ENCODE assay signal across 22 cellular contexts in the genomic region with DNA sequence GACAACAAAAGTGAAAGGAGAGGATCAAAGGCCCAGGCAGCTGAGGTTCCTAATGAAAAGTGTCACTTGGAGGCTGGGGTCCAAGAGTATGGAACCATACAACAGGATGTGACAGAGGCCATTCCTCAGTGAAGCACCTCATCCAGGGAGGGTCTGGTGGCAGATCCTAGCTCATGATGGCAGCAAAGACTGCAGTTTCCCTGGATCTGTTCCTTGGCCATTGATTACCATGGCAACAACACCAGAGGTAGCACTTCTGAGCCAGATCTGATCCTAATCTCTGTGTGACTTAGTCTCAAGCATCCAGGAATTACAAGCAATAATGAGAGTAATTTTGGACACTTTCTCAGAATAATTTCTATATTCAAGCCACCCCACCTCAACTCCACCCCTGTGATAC. TPM values are rescaled to one million over a fixed set of nuclear protein-coding genes. Genes with fewer than 3 reads are reported as not detected.
DNase-seq lines count a peak whose midpoint lies in the region; ATAC-seq and TF ChIP-seq lines count a peak whose summit lies in the region.
"Had no signal": no experiment of that assay in that cellular context is flagged by ENCODE, and none has a peak within 500 bp of the region (broad histone marks: within the 10 kb centered on the region; RNA-seq: fewer than 3 reads in every experiment).

No MANE protein-coding gene starts in this region.

- H3K4me1 Mint-ChIP-seq in chondrocyte (ENCODE audit: low read depth) = peaks cover 7% of the 10 kb centered on the region
- H3K4me1 Mint-ChIP-seq: activated naive CD8-positive, alpha-beta T cell treated with anti-CD3 and anti-CD28 coated beads, Interleukin-2, amount 10 ng/mL, durations not matched to agents 7 days and 5 days; stimulated activated effector memory CD8-positive, alpha-beta T cell treated with anti-CD3 and anti-CD28 coated beads, Interleukin-12 subunit alpha, Interleukin-12 subunit beta, amount 100 ng/mL, for 72 hours; T-cell had no signal

- no peak overlapping the region for H3K14ac ChIP-seq in neuronal stem cell (ENCODE audit: low read length)

- H3K9me3 Mint-ChIP-seq in chondrocyte (ENCODE audit: low read depth) = no peaks in the 10 kb centered on the region
- H3K9me3 Mint-ChIP-seq: activated naive CD8-positive, alpha-beta T cell treated with anti-CD3 and anti-CD28 coated beads, Interleukin-2, amount 10 ng/mL, durations not matched to agents 7 days and 5 days; stimulated activated effector memory CD8-positive, alpha-beta T cell treated with anti-CD3 and anti-CD28 coated beads, Interleukin-12 subunit alpha, Interleukin-12 subunit beta, amount 100 ng/mL, for 72 hours; T-cell had no signal

- no peak overlapping the region for H3K4me3 Mint-ChIP-seq in chondrocyte (ENCODE audit: unreplicated experiment)
- H3K4me3 Mint-ChIP-seq: activated CD8-positive, alpha-beta T cell treated with anti-CD3 and anti-CD28 coated beads, Interleukin-2, amount 10 ng/mL, durations not matched to agents 7 days and 5 days; activated naive CD8-positive, alpha-beta T cell treated with anti-CD3 and anti-CD28 coated beads, Interleukin-2, amount 10 ng/mL, durations not matched to agents 7 days and 5 days; stimulated activated effector memory CD8-positive, alpha-beta T cell treated with anti-CD3 and anti-CD28 coated beads, Interleukin-12 subunit alpha, Interleukin-12 subunit beta, amount 100 ng/mL, for 72 hours; T-cell had no signal

- no peak overlapping the region for H4K91ac ChIP-seq in neuronal stem cell (ENCODE audit: low read depth, low read length, poor library complexity)

- H3K4me3 ChIP-seq in neuronal stem cell (ENCODE audit: low read length in 2 of 2) = no peak overlapping the region
- H3K4me3 ChIP-seq: breast epithelium, GM12878, prostate gland had no signal

- no peaks in the 10 kb centered on the region for H3K9me3 ChIP-seq in neuronal stem cell (replicated peaks in 1 of 2; ENCODE audit: control insufficient read depth in 2 of 2, insufficient read depth in 1 of 2, low read depth in 1 of 2, low read length in 2 of 2)
- H3K9me3 ChIP-seq: breast epithelium, prostate gland had no signal

- DNase-seq in DMS79 treated with DMSO at 0.1 percent for 48 hours (lab: John Stamatoyannopoulos, UW) = peak; percentile 23
- no peak for DNase-seq in DMS79 (lab: John Stamatoyannopoulos, UW)
- DNase-seq in M059J (ENCODE audit: low read depth) = peak; percentile 65
- no peak for DNase-seq in chondrocyte (ENCODE audit: low spot score)
- DNase-seq in neuronal stem cell (ENCODE audit: low spot score) = peak; percentile 27
- DNase-seq in NCI-H1092 treated with DMSO at 0.1 percent for 48 hours (lab: John Stamatoyannopoulos, UW) = no peak
- DNase-seq: activated CD8-positive, alpha-beta T cell treated with anti-CD3 and anti-CD28 coated beads, Interleukin-2, amount 10 ng/mL, durations not matched to agents 7 days and 5 days; activated naive CD8-positive, alpha-beta T cell treated with anti-CD3 and anti-CD28 coated beads, Interleukin-2, amount 10 ng/mL, durations not matched to agents 7 days and 5 days; NCI-H2029 treated with DMSO at 0.1 percent for 48 hours; NCI-H82; T-cell; trophoblast cell; WERI-Rb-1 had no signal

- no peak overlapping the region for H2BK12ac ChIP-seq in neuronal stem cell (ENCODE audit: low read length)

- no peaks in the 10 kb centered on the region for H3K36me3 ChIP-seq in neuronal stem cell (replicated peaks in 1 of 2; ENCODE audit: control insufficient read depth in 2 of 2, insufficient read depth in 2 of 2, low read length in 2 of 2)
- H3K36me3 ChIP-seq: breast epithelium, prostate gland, WERI-Rb-1 had no signal

- H3K18ac ChIP-seq in neuronal stem cell (ENCODE audit: low read length) = no peak overlapping the region

- no peaks in the 10 kb centered on the region for H3K79me1 ChIP-seq in neuronal stem cell (ENCODE audit: low read depth, low read length)

- no peak overlapping the region for H3K9ac ChIP-seq in neuronal stem cell (ENCODE audit: low read depth, low read length, poor library complexity)

- no peak overlapping the region for H3K4me2 ChIP-seq in neuronal stem cell (ENCODE audit: insufficient read depth, low read length, poor library complexity, severe bottlenecking)

- no peak overlapping the region for H2AK5ac ChIP-seq in neuronal stem cell (ENCODE audit: low read depth, low read length)

- H4K8ac ChIP-seq in neuronal stem cell (ENCODE audit: low read depth, low read length) = no peak overlapping the region

- no peak overlapping the region for H2AFZ ChIP-seq in neuronal stem cell (ENCODE audit: low read length)

- H3K4me1 ChIP-seq in neuronal stem cell (ENCODE audit: control insufficient read depth in 2 of 2, insufficient read depth in 1 of 2, low read depth in 1 of 2, low read length in 2 of 2) = peaks cover 0 to 2% of the 10 kb centered on the region in 2 donors
- H3K4me1 ChIP-seq: prostate gland had no signal

- H3K23ac ChIP-seq in neuronal stem cell (ENCODE audit: low read depth, low read length, poor library complexity) = no peak overlapping the region

- no peak overlapping the region for H3K4ac ChIP-seq in neuronal stem cell (ENCODE audit: low read length)

- H2BK15ac ChIP-seq in neuronal stem cell (ENCODE audit: low read length) = no peak overlapping the region

- peaks cover 5% of the 10 kb centered on the region for H3K27me3 Mint-ChIP-seq in chondrocyte (ENCODE audit: low read depth)

- peaks cover 0 to 15% (median 0%) of the 10 kb centered on the region in 3 experiments for H3K27me3 ChIP-seq in neuronal stem cell (ENCODE audit: control insufficient read depth in 3 of 3, insufficient read depth in 3 of 3, low read depth in 1 of 3, low read length in 3 of 3)
- H3K27me3 ChIP-seq: breast epithelium had no signal

- H2BK120ac ChIP-seq in neuronal stem cell (ENCODE audit: low read depth, low read length) = no peak overlapping the region

- TF ChIP-seq CTCF in chondrocyte (IDR thresholded peaks at IDR 0.05) = peak; percentile 12

- no peak overlapping the region for H3K27ac ChIP-seq in neuronal stem cell (replicated peaks; ENCODE audit: low read length)
- H3K27ac ChIP-seq: breast epithelium, prostate gland, RWPE1, WERI-Rb-1 had no signal

- no peaks in the 10 kb centered on the region for H3K36me3 Mint-ChIP-seq in chondrocyte (ENCODE audit: low read depth)
- H3K36me3 Mint-ChIP-seq: activated naive CD8-positive, alpha-beta T cell treated with anti-CD3 and anti-CD28 coated beads, Interleukin-2, amount 10 ng/mL, durations not matched to agents 7 days and 5 days; stimulated activated effector memory CD8-positive, alpha-beta T cell treated with anti-CD3 and anti-CD28 coated beads, Interleukin-12 subunit alpha, Interleukin-12 subunit beta, amount 100 ng/mL, for 72 hours; T-cell had no signal

- ATAC-seq in GM18502 (IDR thresholded peaks at IDR 0.05; ENCODE audit: poor library complexity, unreplicated experiment) (no peak), HG03460 (IDR thresholded peaks at IDR 0.05; ENCODE audit: unreplicated experiment) (no peak)
- ATAC-seq: activated CD8-positive, alpha-beta T cell treated with anti-CD3 and anti-CD28 coated beads, Interleukin-2, amount 10 ng/mL, durations not matched to agents 7 days and 5 days; left lobe of liver; stimulated activated effector memory CD8-positive, alpha-beta T cell treated with anti-CD3 and anti-CD28 coated beads, Interleukin-12 subunit alpha, Interleukin-12 subunit beta, amount 100 ng/mL, for 72 hours; T-cell had no signal

- no peak overlapping the region for H3K27ac Mint-ChIP-seq in chondrocyte (ENCODE audit: unreplicated experiment)
- H3K27ac Mint-ChIP-seq: activated CD8-positive, alpha-beta T cell treated with anti-CD3 and anti-CD28 coated beads, Interleukin-2, amount 10 ng/mL, durations not matched to agents 7 days and 5 days; activated naive CD8-positive, alpha-beta T cell treated with anti-CD3 and anti-CD28 coated beads, Interleukin-2, amount 10 ng/mL, durations not matched to agents 7 days and 5 days; stimulated activated effector memory CD8-positive, alpha-beta T cell treated with anti-CD3 and anti-CD28 coated beads, Interleukin-12 subunit alpha, Interleukin-12 subunit beta, amount 100 ng/mL, for 72 hours; T-cell had no signal

- no peak overlapping the region for H2BK5ac ChIP-seq in neuronal stem cell (ENCODE audit: low read length)

RNA-seq across cellular contexts. Expression of a gene that starts 12.9 kb away (rescaled TPM):
- total RNA-seq in M059J (2014; rRNA removed; shearing (Covaris generic)) = not detected in 2 replicates
- total RNA-seq in chondrocyte = not detected in 3 replicates
- polyA plus RNA-seq in neuronal stem cell (2013, experiment 1 of 2) = 0.04 TPM
- polyA plus RNA-seq in neuronal stem cell (2013, experiment 2 of 2) = not detected
- total RNA-seq: A172; activated CD8-positive, alpha-beta T cell treated with anti-CD3 and anti-CD28 coated beads, Interleukin-2, amount 10 ng/mL, durations not matched to agents 7 days and 5 days; activated naive CD8-positive, alpha-beta T cell treated with anti-CD3 and anti-CD28 coated beads, Interleukin-2, amount 10 ng/mL, durations not matched to agents 7 days and 5 days; GM12878; left lobe of liver had no signal

RNA-seq across cellular contexts. Expression of a gene that starts 37.6 kb away (rescaled TPM):
- total RNA-seq in M059J (2014; rRNA removed; shearing (Covaris generic)) = 61.7 and 82.1 TPM in 2 replicates
- total RNA-seq in chondrocyte = 32.5 to 36.1 TPM (median 35.6 TPM) in 3 replicates
- 17.0 TPM for polyA plus RNA-seq in neuronal stem cell (2013, experiment 1 of 2)
- 18.2 TPM for polyA plus RNA-seq in neuronal stem cell (2013, experiment 2 of 2)

RNA-seq across cellular contexts. Expression of a gene that starts 37.6 kb away (rescaled TPM):
- total RNA-seq in M059J (2014; rRNA removed; shearing (Covaris generic)) = 30.1 and 60.1 TPM in 2 replicates
- total RNA-seq in chondrocyte = 67.9 to 75.1 TPM (median 74.5 TPM) in 3 replicates
- 89.7 TPM for polyA plus RNA-seq in neuronal stem cell (2013, experiment 1 of 2)
- 88.7 TPM for polyA plus RNA-seq in neuronal stem cell (2013, experiment 2 of 2)

Comparison
In these comparisons a context has a peak if more than half of its experiments do, and no peak if none do; other contexts are left out.
1. DNase-seq: peak in DMS79 treated with DMSO at 0.1 percent for 48 hours (single experiment), M059J (single experiment) and neuronal stem cell (single experiment); none in DMS79 (single experiment), chondrocyte (single experiment) and NCI-H1092 treated with DMSO at 0.1 percent for 48 hours (single experiment).